Comparison of ENCODE assay signal across 15 cellular contexts in the genomic region with DNA sequence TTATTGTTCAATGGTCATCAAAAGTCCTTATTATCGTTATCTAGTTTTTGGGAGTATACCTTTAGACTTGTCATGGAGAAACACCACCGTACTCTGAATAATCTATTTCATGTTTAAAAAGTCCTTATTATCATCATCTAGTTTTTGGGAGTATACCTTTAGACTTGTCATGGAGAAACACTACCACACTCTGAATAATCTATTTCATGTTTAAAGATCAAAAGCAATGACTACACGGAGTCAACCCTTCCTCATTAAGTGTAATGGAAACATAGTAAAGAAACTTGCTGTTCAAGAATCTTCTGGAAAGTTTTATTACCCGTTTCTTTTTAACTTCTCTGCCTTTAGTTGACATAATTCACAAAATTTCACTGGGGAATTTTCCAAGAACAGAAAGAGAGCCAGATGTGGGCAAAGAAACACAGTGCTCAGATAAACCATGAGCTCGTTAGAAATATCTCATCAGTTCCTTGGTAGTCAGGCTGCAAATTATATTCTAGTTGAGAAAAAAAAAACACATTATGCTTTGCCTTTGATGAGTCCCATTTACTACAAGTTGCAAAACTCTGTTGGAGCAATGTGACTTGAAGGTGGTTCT.
DNase-seq lines count a peak whose midpoint lies in the region; ATAC-seq, FAIRE-seq and TF ChIP-seq lines count a peak whose summit lies in the region.
"Had no signal": no experiment of that assay in that cellular context is flagged by ENCODE, and none has a peak within 500 bp of the region (broad histone marks: within the 10 kb centered on the region; RNA-seq: fewer than 3 reads in every experiment).

No MANE protein-coding gene starts in this region.

- H3K27ac ChIP-seq in astrocyte (ENCODE audit: low read depth, low read length) (peak overlapping the region; percentile 46), lower lobe of right lung (peak overlapping the region; percentile 20)
- H3K27ac ChIP-seq: C4-2B had no signal

- H3K4me1 ChIP-seq in astrocyte (ENCODE audit: insufficient read depth, low read length) (peaks cover 35% of the 10 kb centered on the region), lower lobe of right lung (peaks cover 20% of the 10 kb centered on the region), BE2C (peaks cover 8% of the 10 kb centered on the region; the same call in 1 of the 2 replicates)
- H3K4me1 ChIP-seq: breast epithelium had no signal

- peaks cover 50% of the 10 kb centered on the region for H3K36me3 Mint-ChIP-seq in astrocyte (ENCODE audit: low read depth, unreplicated experiment)
- H3K36me3 Mint-ChIP-seq: stimulated activated memory B cell treated with anti-CD40 and anti-IgM and Interleukin-4, amounts not matched to agents 10 μg/mL and 1 μg/mL and 100 μg/mL, for 72 hours had no signal

- H3K9me3 ChIP-seq in astrocyte (ENCODE audit: insufficient read depth, low read depth, low read length): no peaks in the 10 kb centered on the region
- H3K9me3 ChIP-seq in lower lobe of right lung: no peaks in the 10 kb centered on the region
- H3K9me3 ChIP-seq in BE2C: no peaks in the 10 kb centered on the region
- H3K9me3 ChIP-seq: breast epithelium had no signal

- H3K79me2 ChIP-seq in astrocyte (ENCODE audit: insufficient read depth, low read length): peaks cover 76% of the 10 kb centered on the region

- peak overlapping the region in 1 of 2 donors; percentile 38 for H3K27ac Mint-ChIP-seq in stimulated activated naive CD8-positive, alpha-beta T cell treated with anti-CD3 and anti-CD28 coated beads, Interleukin-15, amount 100 ng/mL, for 72 hours
- H3K27ac Mint-ChIP-seq in astrocyte (ENCODE audit: unreplicated experiment): peak overlapping the region; percentile 79
- H3K27ac Mint-ChIP-seq: stimulated activated memory B cell treated with anti-CD40 and anti-IgM and Interleukin-4, amounts not matched to agents 10 μg/mL and 1 μg/mL and 100 μg/mL, for 72 hours had no signal

- H3K9ac ChIP-seq in astrocyte (ENCODE audit: low read length): peak overlapping the region; percentile 60

- H3K4me3 ChIP-seq in astrocyte (ENCODE audit: insufficient read depth, low read depth, low read length): no peak overlapping the region
- H3K4me3 ChIP-seq in lower lobe of right lung: no peak overlapping the region
- no peak overlapping the region for H3K4me3 ChIP-seq in BE2C (ENCODE audit: low read depth, low read length)
- H3K4me3 ChIP-seq: breast epithelium had no signal

- no peak overlapping the region for H3K4me3 Mint-ChIP-seq in stimulated activated naive CD8-positive, alpha-beta T cell treated with anti-CD3 and anti-CD28 coated beads, Interleukin-15, amount 100 ng/mL, for 72 hours
- peak overlapping the region; percentile 60 for H3K4me3 Mint-ChIP-seq in astrocyte (ENCODE audit: unreplicated experiment)
- H3K4me3 Mint-ChIP-seq: stimulated activated memory B cell treated with anti-CD40 and anti-IgM and Interleukin-4, amounts not matched to agents 10 μg/mL and 1 μg/mL and 100 μg/mL, for 72 hours had no signal

- H4K20me1 ChIP-seq in astrocyte (ENCODE audit: insufficient read depth, low read length): peaks cover 87% of the 10 kb centered on the region

- TF ChIP-seq CTCF in astrocyte (IDR thresholded peaks at IDR 0.05; ENCODE audit: insufficient read depth, low read depth, low read length) (no peak), lower lobe of right lung (IDR thresholded peaks at IDR 0.05) (no peak), BE2C (IDR thresholded peaks at IDR 0.05; ENCODE audit: low read depth, low read length) (no peak)

- H2AFZ ChIP-seq in astrocyte (ENCODE audit: low read depth, low read length): no peak overlapping the region

- H3K9me3 Mint-ChIP-seq in stimulated activated naive CD8-positive, alpha-beta T cell treated with anti-CD3 and anti-CD28 coated beads, Interleukin-15, amount 100 ng/mL, for 72 hours: no peaks in the 10 kb centered on the region
- peaks cover 2% of the 10 kb centered on the region for H3K9me3 Mint-ChIP-seq in astrocyte (ENCODE audit: unreplicated experiment)
- H3K9me3 Mint-ChIP-seq: stimulated activated memory B cell treated with anti-CD40 and anti-IgM and Interleukin-4, amounts not matched to agents 10 μg/mL and 1 μg/mL and 100 μg/mL, for 72 hours had no signal

- peak; percentile 54 for ATAC-seq in stimulated activated naive CD8-positive, alpha-beta T cell treated with anti-CD3 and anti-CD28 coated beads, Interleukin-15, Interleukin-2, amounts not matched to agents 100 U/mL and 50 U/mL, for 24 hours
- ATAC-seq in stimulated activated naive CD8-positive, alpha-beta T cell treated with anti-CD3 and anti-CD28 coated beads, Interleukin-15, amount 100 ng/mL, for 72 hours: no peak
- no peak for ATAC-seq in lower lobe of right lung
- ATAC-seq in HG02623 (IDR thresholded peaks at IDR 0.05; ENCODE audit: unreplicated experiment): no peak
- no peak for ATAC-seq in HG03354 (IDR thresholded peaks at IDR 0.05; ENCODE audit: poor library complexity, severe bottlenecking, unreplicated experiment)
- ATAC-seq: stimulated activated memory B cell treated with anti-CD40 and anti-IgM and Interleukin-4, amounts not matched to agents 10 μg/mL and 1 μg/mL and 100 μg/mL, for 72 hours had no signal

- H3K27me3 Mint-ChIP-seq in stimulated activated naive CD8-positive, alpha-beta T cell treated with anti-CD3 and anti-CD28 coated beads, Interleukin-15, amount 100 ng/mL, for 72 hours: no peaks in the 10 kb centered on the region
- no peaks in the 10 kb centered on the region for H3K27me3 Mint-ChIP-seq in astrocyte (ENCODE audit: low read depth, unreplicated experiment)

- FAIRE-seq in astrocyte (lab: Jason Lieb, UNC): no peak
- FAIRE-seq: H1 had no signal

- DNase-seq in stimulated activated naive CD8-positive, alpha-beta T cell treated with anti-CD3 and anti-CD28 coated beads, Interleukin-15, Interleukin-2, amounts not matched to agents 100 U/mL and 50 U/mL, for 24 hours: no peak
- DNase-seq in stimulated activated naive CD8-positive, alpha-beta T cell treated with anti-CD3 and anti-CD28 coated beads, Interleukin-15, amount 100 ng/mL, for 72 hours: no peak
- DNase-seq in astrocyte (ENCODE audit: low read depth) (no peak), lower lobe of right lung (no peak), BE2C (no peak)
- DNase-seq: activated CD4-positive, CD25-positive, alpha-beta regulatory T cell treated with anti-CD3 and anti-CD28 coated beads, Interleukin-2, amount 50 U/mL, for 72 hours; effector memory CD4-positive, alpha-beta T cell; NCI-H2081 treated with DMSO at 0.1 percent for 48 hours; NCI-H69 had no signal

- H3K36me3 ChIP-seq in astrocyte (ENCODE audit: insufficient read depth, low read length) (peaks cover 75% of the 10 kb centered on the region), lower lobe of right lung (peaks cover 39% of the 10 kb centered on the region), BE2C (peaks cover 92% of the 10 kb centered on the region)
- H3K36me3 ChIP-seq: breast epithelium had no signal

- peak overlapping the region; percentile 53 for H3K4me2 ChIP-seq in astrocyte (ENCODE audit: low read length)

- peaks cover 32% of the 10 kb centered on the region for H3K4me1 Mint-ChIP-seq in stimulated activated naive CD8-positive, alpha-beta T cell treated with anti-CD3 and anti-CD28 coated beads, Interleukin-15, amount 100 ng/mL, for 72 hours
- H3K4me1 Mint-ChIP-seq in astrocyte (ENCODE audit: low read depth, unreplicated experiment): peaks cover 14% of the 10 kb centered on the region
- H3K4me1 Mint-ChIP-seq: stimulated activated memory B cell treated with anti-CD40 and anti-IgM and Interleukin-4, amounts not matched to agents 10 μg/mL and 1 μg/mL and 100 μg/mL, for 72 hours had no signal

- H3K27me3 ChIP-seq in astrocyte (ENCODE audit: insufficient read depth, low read length) (no peaks in the 10 kb centered on the region), lower lobe of right lung (ENCODE audit: low read depth) (no peaks in the 10 kb centered on the region), BE2C (no peaks in the 10 kb centered on the region)
- H3K27me3 ChIP-seq: breast epithelium had no signal

- intact Hi-C loops in lower lobe of right lung (cut with DNase I): no loop called here
